In genomic region chr12:753401-754237, GRCh38 we compare ENCODE assay signal across 7 cellular contexts. TPM values are rescaled to one million over a fixed set of nuclear protein-coding genes. Genes with fewer than 3 reads are reported as not detected.
DNase-seq lines count a peak whose midpoint lies in the region; ATAC-seq, FAIRE-seq and TF ChIP-seq lines count a peak whose summit lies in the region.

No MANE protein-coding gene starts in this region.

- no peaks in the 10 kb centered on the region for H3K36me3 ChIP-seq in small intestine (ENCODE audit: control insufficient read depth in 2 of 2, insufficient read depth in 2 of 2, low read length in 2 of 2)

- DNase-seq in GM13977 (ENCODE audit: low spot score) (peak; percentile 45), T follicular helper cell (ENCODE audit: low read depth) (peak; percentile 18), astrocyte of the spinal cord (ENCODE audit: low read depth, low spot score) (peak; percentile 14), iPS-NIHi11 (ENCODE audit: low spot score) (peak; percentile 58), small intestine (peak; percentile 45), NCI-H1436 (lab: John Stamatoyannopoulos, UW) (no peak)

- no peak for TF ChIP-seq CTCF in GM13977 (IDR thresholded peaks at IDR 0.05; ENCODE audit: extremely low read depth, insufficient read depth, missing control alignments)
- TF ChIP-seq CTCF in astrocyte of the spinal cord (IDR thresholded peaks at IDR 0.05; ENCODE audit: low read depth, low read length): peak; percentile 7

- peak overlapping the region; percentile 74 for H3K4me3 ChIP-seq in astrocyte of the spinal cord (ENCODE audit: low read depth, low read length)
- peak overlapping the region; percentile 87 to 97 for H3K4me3 ChIP-seq in small intestine (ENCODE audit: low read depth in 1 of 2, low read length in 2 of 2)

- no peaks in the 10 kb centered on the region for H3K9me3 ChIP-seq in small intestine (ENCODE audit: control insufficient read depth, low read depth)

- peak; percentile 7 for ATAC-seq in HG03064 (IDR thresholded peaks at IDR 0.05; ENCODE audit: low read depth, unreplicated experiment)

- no peaks in the 10 kb centered on the region for H3K27me3 ChIP-seq in small intestine (ENCODE audit: control insufficient read depth in 2 of 2, insufficient read depth in 2 of 2, low read length in 2 of 2)

- no peaks in the 10 kb centered on the region for H3K4me1 ChIP-seq in small intestine (ENCODE audit: control insufficient read depth in 2 of 2, insufficient read depth in 1 of 2, low read depth in 1 of 2, low read length in 1 of 2)

- peak overlapping the region; percentile 98 to 99 for H3K27ac ChIP-seq in small intestine (ENCODE audit: low read depth in 1 of 2, low read length in 1 of 2)

- in situ Hi-C loops in GM13977 (cut with MboI; ENCODE audit: low pct_unique_long_range_greater_than_20kb, low sequenced_read_pairs, unreplicated experiment) (no loop called here), astrocyte of the spinal cord (cut with HindIII; ENCODE audit: low sequenced_read_pairs) (no loop called here)

- whole genome bisulfite sequencing in small intestine, 3 donors: 0 to 1% (median 0%) methylated on average over 64 to 81 of the region's 81 CpGs

- no peak for FAIRE-seq in small intestine (lab: Jason Lieb, UNC)

RNA-seq across cellular contexts. Expression of gene WNK1, which starts 1.2 kb away (rescaled TPM):
- 10 to 100 TPM; 12.7 to 26.0 (median 14.3) TPM for polyA plus RNA-seq in small intestine
